15 cellular contexts compared by ENCODE assay signal in the genomic region with DNA sequence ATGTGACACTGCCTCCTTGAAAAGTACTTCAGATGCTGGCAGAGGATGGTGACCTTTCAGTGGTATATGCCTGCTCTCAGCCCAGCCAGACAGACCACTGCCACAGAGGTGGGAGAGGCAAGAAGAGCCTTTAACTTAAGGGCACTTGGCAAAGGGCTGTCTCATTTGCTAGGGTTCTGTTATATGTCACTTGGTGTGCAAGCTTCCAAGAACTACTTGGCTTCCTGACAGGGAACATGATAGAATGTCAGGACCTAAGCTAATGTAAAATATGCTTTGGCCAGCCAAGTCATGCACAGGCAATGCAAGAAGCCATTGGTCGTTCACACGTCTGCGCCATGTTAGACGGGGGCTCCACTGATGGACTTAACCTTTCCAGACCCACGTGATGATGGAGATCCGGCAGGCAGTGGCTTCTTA. TPM values are rescaled to one million over a fixed set of nuclear protein-coding genes. Genes with fewer than 3 reads are reported as not detected.
"Had no signal": no experiment of that assay in that cellular context is flagged by ENCODE, and none has a peak within 500 bp of the region (broad histone marks: within the 10 kb centered on the region; RNA-seq: fewer than 3 reads in every experiment).

No MANE protein-coding gene starts in this region.

- DNase-seq: activated CD4-positive, alpha-beta T cell treated with anti-CD3 and anti-CD28 coated beads, Interleukin-2, amount 50 U/mL, for 1 hour; activated T-cell treated with anti-CD3 and anti-CD28 coated beads for 4 hours; brain microvascular endothelial cell; occipital lobe; stimulated activated CD4-positive, alpha-beta T cell treated with anti-CD3 and anti-CD28 coated beads, Interleukin-4, amount 100 ng/mL, for 4 hours; SW 1271; thyroid gland had no signal

- H3K9me3 ChIP-seq: prostate gland, thyroid gland, vagina had no signal

- H3K4me3 Mint-ChIP-seq: activated naive CD4-positive, alpha-beta T cell treated with anti-CD3 and anti-CD28 coated beads, Interleukin-2, amount 50 U/mL, for 24 hours; natural killer cell treated with Interleukin-12 subunit alpha and Interleukin-12 subunit beta and Interleukin-15 and Interleukin-18, amount 100 ng/mL, for 72 hours; T-helper 2 cell treated with Interferon-gamma antibody and Interleukin-4, amounts not matched to agents 5 μg/mL and 100 μg/mL, for 36 hours had no signal

- H3K4me1 Mint-ChIP-seq: activated naive CD4-positive, alpha-beta T cell treated with anti-CD3 and anti-CD28 coated beads, Interleukin-2, amount 50 U/mL, for 24 hours had no signal

- H3K27ac ChIP-seq: brain microvascular endothelial cell, prostate gland, thyroid gland, vagina had no signal

- ATAC-seq: left colon had no signal

- H3K36me3 ChIP-seq: brain microvascular endothelial cell, prostate gland, thyroid gland, vagina had no signal

- H3K27me3 ChIP-seq: brain microvascular endothelial cell, thyroid gland, vagina had no signal

- H3K36me3 Mint-ChIP-seq: activated naive CD4-positive, alpha-beta T cell treated with anti-CD3 and anti-CD28 coated beads, Interleukin-2, amount 50 U/mL, for 24 hours; natural killer cell treated with Interleukin-12 subunit alpha and Interleukin-12 subunit beta and Interleukin-15 and Interleukin-18, amount 100 ng/mL, for 72 hours had no signal

- H3K4me1 ChIP-seq: prostate gland, vagina had no signal

- H3K4me3 ChIP-seq: prostate gland, thyroid gland, vagina had no signal

- H3K27me3 Mint-ChIP-seq: activated naive CD4-positive, alpha-beta T cell treated with anti-CD3 and anti-CD28 coated beads, Interleukin-2, amount 50 U/mL, for 24 hours had no signal

- H3K9me3 Mint-ChIP-seq: activated naive CD4-positive, alpha-beta T cell treated with anti-CD3 and anti-CD28 coated beads, Interleukin-2, amount 50 U/mL, for 24 hours; activated T-helper 2 cell treated with anti-CD3 and anti-CD28 coated beads, Interferon-gamma antibody, Interleukin-2, Interleukin-4, amounts not matched to agents 10 μg/mL and 5 μg/mL and 100 μg/mL, durations not matched to agents 14 hours and 24 hours and 36 hours; natural killer cell treated with Interleukin-12 subunit alpha and Interleukin-12 subunit beta and Interleukin-15 and Interleukin-18, amount 100 ng/mL, for 72 hours; T-helper 2 cell treated with Interferon-gamma antibody and Interleukin-4, amounts not matched to agents 5 μg/mL and 100 μg/mL, for 36 hours had no signal

- H3K27ac Mint-ChIP-seq: activated naive CD4-positive, alpha-beta T cell treated with anti-CD3 and anti-CD28 coated beads, Interleukin-2, amount 50 U/mL, for 24 hours; activated T-helper 2 cell treated with anti-CD3 and anti-CD28 coated beads, Interferon-gamma antibody, Interleukin-2, Interleukin-4, amounts not matched to agents 10 μg/mL and 5 μg/mL and 100 μg/mL, durations not matched to agents 14 hours and 24 hours and 36 hours; natural killer cell treated with Interleukin-12 subunit alpha and Interleukin-12 subunit beta and Interleukin-15 and Interleukin-18, amount 100 ng/mL, for 72 hours; T-helper 2 cell treated with Interferon-gamma antibody and Interleukin-4, amounts not matched to agents 5 μg/mL and 100 μg/mL, for 36 hours had no signal

RNA-seq across cellular contexts. Expression of a gene that starts 54.7 kb away (rescaled TPM):
- total RNA-seq: endothelial cell of umbilical vein; natural killer cell treated with Interleukin-12 subunit alpha and Interleukin-12 subunit beta and Interleukin-15 and Interleukin-18, amount 100 ng/mL, for 72 hours had no signal
